9 cellular contexts compared by ENCODE assay signal in genomic region chr3:66469220-66469640, GRCh38. TPM values are rescaled to one million over a fixed set of nuclear protein-coding genes. Genes with fewer than 3 reads are reported as not detected.
DNase-seq lines count a peak whose midpoint lies in the region; ATAC-seq and TF ChIP-seq lines count a peak whose summit lies in the region.
"Had no signal": no experiment of that assay in that cellular context is flagged by ENCODE, and none has a peak within 500 bp of the region (broad histone marks: within the 10 kb centered on the region; RNA-seq: fewer than 3 reads in every experiment).

No MANE protein-coding gene starts in this region.

- no peak overlapping the region for H3K18ac ChIP-seq in mesenchymal stem cell (ENCODE audit: low read depth in 1 of 2, low read length in 2 of 2)

- WGBS in mesenchymal stem cell: 81% methylated on average over 4 of the region's 4 CpGs

- peaks cover 9% of the 10 kb centered on the region for H3K27me3 Mint-ChIP-seq in GM23338 (ENCODE audit: insufficient read depth, low read depth, poor library complexity)

- no peak overlapping the region for H3K14ac ChIP-seq in mesenchymal stem cell (ENCODE audit: low read length in 2 of 2)

- H3K9ac ChIP-seq in mesenchymal stem cell (ENCODE audit: low read length): no peak overlapping the region

- no peak overlapping the region for H2BK12ac ChIP-seq in mesenchymal stem cell (ENCODE audit: low read length in 2 of 2)

- H2AFZ ChIP-seq in GM23338: no peak overlapping the region
- no peak overlapping the region for H2AFZ ChIP-seq in mesenchymal stem cell (ENCODE audit: low read depth, low read length)

- H3K79me1 ChIP-seq in mesenchymal stem cell (replicated peaks; ENCODE audit: low read length, poor library complexity, severe bottlenecking): peaks cover 8% of the 10 kb centered on the region

- H3K4me2 ChIP-seq in GM23338: peak overlapping the region; percentile 5; the same call in 1 of the 2 replicates
- no peak overlapping the region for H3K4me2 ChIP-seq in mesenchymal stem cell (ENCODE audit: low read length, poor library complexity, severe bottlenecking)

- peak; percentile 47 for ATAC-seq in GM19023 (IDR thresholded peaks at IDR 0.05; ENCODE audit: unreplicated experiment)
- ATAC-seq in GM23338: no peak
- peak; percentile 72 for ATAC-seq in HG03565 (IDR thresholded peaks at IDR 0.05; ENCODE audit: unreplicated experiment)

- no peak overlapping the region for H2AK5ac ChIP-seq in mesenchymal stem cell (ENCODE audit: low read length, severe bottlenecking)

- H2BK5ac ChIP-seq in mesenchymal stem cell (ENCODE audit: low read depth, low read length, poor library complexity, severe bottlenecking): no peak overlapping the region

- no peak overlapping the region for H3K4ac ChIP-seq in mesenchymal stem cell (ENCODE audit: low read depth in 1 of 2, low read length in 2 of 2)

- H4K8ac ChIP-seq in mesenchymal stem cell (ENCODE audit: low read length): no peak overlapping the region

- H3K4me1 ChIP-seq in GM23338 (ENCODE audit: insufficient read depth) (peaks cover 77% of the 10 kb centered on the region), mesenchymal stem cell (ENCODE audit: control insufficient read depth, insufficient read depth, low read depth, low read length) (peaks cover 9% of the 10 kb centered on the region), uterus (peaks cover 0 to 5% of the 10 kb centered on the region in 2 donors), tibial artery (peaks cover 0 to 96% (median 37%) of the 10 kb centered on the region in 4 donors)

- H3K4me3 ChIP-seq in GM23338 (no peak overlapping the region), mesenchymal stem cell (ENCODE audit: insufficient read depth in 1 of 2, low read depth in 1 of 2, low read length in 2 of 2) (no peak overlapping the region), uterus (no peak overlapping the region), tibial artery (no peak overlapping the region)

- no peak overlapping the region for H3K27ac Mint-ChIP-seq in GM23338

- no peaks in the 10 kb centered on the region for H3K36me3 ChIP-seq in GM23338 (ENCODE audit: insufficient read depth)
- no peaks in the 10 kb centered on the region for H3K36me3 ChIP-seq in mesenchymal stem cell (ENCODE audit: control insufficient read depth in 1 of 2, insufficient read depth in 2 of 2, low read depth in 1 of 2, low read length in 2 of 2)
- no peaks in the 10 kb centered on the region for H3K36me3 ChIP-seq in uterus
- no peaks in the 10 kb centered on the region for H3K36me3 ChIP-seq in tibial artery

- no peak for TF ChIP-seq CTCF in GM23338 (conservative IDR thresholded peaks at IDR 0.05; ENCODE audit: low read depth in 2 of 2)
- TF ChIP-seq CTCF in uterus (IDR thresholded peaks at IDR 0.05): no peak
- no peak for TF ChIP-seq CTCF in tibial artery (IDR thresholded peaks at IDR 0.05)

- no peak for TF ChIP-seq POLR2A in uterus (IDR thresholded peaks at IDR 0.05)

- no peak overlapping the region for H2BK120ac ChIP-seq in mesenchymal stem cell (ENCODE audit: low read depth, low read length)

- H3K27me3 ChIP-seq in GM23338 (ENCODE audit: insufficient read depth) (no peaks in the 10 kb centered on the region), mesenchymal stem cell (ENCODE audit: control insufficient read depth in 1 of 2, insufficient read depth in 1 of 2, low read length in 2 of 2) (no peaks in the 10 kb centered on the region), uterus (no peaks in the 10 kb centered on the region), tibial artery (no peaks in the 10 kb centered on the region)

- H3K79me2 ChIP-seq in GM23338 (replicated peaks; ENCODE audit: insufficient read depth): peaks cover 100% of the 10 kb centered on the region

- H3K23ac ChIP-seq in mesenchymal stem cell (ENCODE audit: low read length in 2 of 2): no peak overlapping the region

- intact Hi-C loops in uterus (cut with DNase I; ENCODE audit: low total_unique reads) (no loop called here), tibial artery (cut with DNase I; ENCODE audit: low total_unique reads) (no loop called here)

- H3K36me3 Mint-ChIP-seq in GM23338 (ENCODE audit: low read depth): peaks cover 10% of the 10 kb centered on the region; the same call in 2 of the 3 replicates

- H3K9me3 Mint-ChIP-seq in GM23338: no peaks in the 10 kb centered on the region
- H3K9me3 Mint-ChIP-seq: H9 had no signal

- DNase-seq in GM23338 (ENCODE audit: low spot score): no peak
- peak; percentile 58 for DNase-seq in mesenchymal stem cell
- DNase-seq in NCI-H1417 treated with DMSO at 0.1 percent for 48 hours (lab: John Stamatoyannopoulos, UW): no peak
- DNase-seq in uterus: no peak
- no peak for DNase-seq in tibial artery
- DNase-seq: H9, RPMI8226 had no signal

- H3K9me3 ChIP-seq in mesenchymal stem cell (ENCODE audit: control insufficient read depth, low read length) (no peaks in the 10 kb centered on the region), uterus (no peaks in the 10 kb centered on the region), tibial artery (no peaks in the 10 kb centered on the region)

- peaks cover 72% of the 10 kb centered on the region for H4K20me1 ChIP-seq in GM23338 (replicated peaks; ENCODE audit: insufficient read depth)

- H2BK15ac ChIP-seq in mesenchymal stem cell (ENCODE audit: low read depth, poor library complexity, severe bottlenecking): no peak overlapping the region

- H3K27ac ChIP-seq in GM23338 (ENCODE audit: low read depth): no peak overlapping the region
- H3K27ac ChIP-seq in mesenchymal stem cell (ENCODE audit: low read length, poor library complexity, severe bottlenecking): no peak overlapping the region
- H3K27ac ChIP-seq in uterus: no peak overlapping the region
- H3K27ac ChIP-seq in tibial artery: no peak overlapping the region

- no peak overlapping the region for H3K4me3 Mint-ChIP-seq in GM23338
- H3K4me3 Mint-ChIP-seq: H9 had no signal

- peaks cover 80% of the 10 kb centered on the region for H3K4me1 Mint-ChIP-seq in GM23338

- H3K9me2 ChIP-seq in GM23338 (ENCODE audit: insufficient read depth): no peaks in the 10 kb centered on the region

- no peaks in the 10 kb centered on the region for H3F3A ChIP-seq in GM23338 (replicated peaks; ENCODE audit: low read depth)

- H4K91ac ChIP-seq in mesenchymal stem cell (ENCODE audit: low read length): no peak overlapping the region

TF ChIP-seq in GM23338, 12 proteins besides CTCF, POLR2A, EP300 and RAD21 (continues in another document):
- TF ChIP-seq ETS1 (IDR thresholded peaks at IDR 0.05) (no peak), NANOG (IDR thresholded peaks at IDR 0.05; ENCODE audit: borderline replicate concordance) (no peak), CREB1 (CRISPR knock-in tag; IDR thresholded peaks at IDR 0.05; ENCODE audit: low read depth) (no peak), EZH2phosphoT487 (IDR thresholded peaks at IDR 0.05; ENCODE audit: unreplicated experiment) (no peak), ZNF331 (CRISPR knock-in tag; IDR thresholded peaks at IDR 0.05; ENCODE audit: low read depth) (no peak)

RNA-seq across cellular contexts. Expression of gene LRIG1, which starts 31.6 kb away (rescaled TPM):
- 116 and 134 TPM in 2 replicates for total RNA-seq in GM23338 (2014; rRNA removed; shearing (Covaris generic))
- 39.9 and 40.0 TPM in 2 replicates for polyA plus RNA-seq in GM23338 (2016; fragmentation: Nextera tagmentation; extraction: Ambion mirVana)
- polyA plus RNA-seq in mesenchymal stem cell (2013, experiment 1 of 2): 11.6 TPM
- polyA plus RNA-seq in mesenchymal stem cell (2013, experiment 2 of 2): 12.2 TPM
- total RNA-seq in uterus: 100 to 1,000 TPM in 2 of 4 donors, 10 to 100 TPM in 2; 20.9 to 108 (median 69.6) TPM
